ENCODE assay signal across 2 cellular contexts in genomic region chr6:169589293-169589692, GRCh38.
TF ChIP-seq lines count a peak whose summit lies in the region.

No MANE protein-coding gene starts in this region.

TF ChIP-seq in GM12878, 131 proteins besides CTCF, POLR2A, EP300 and RAD21 (continued from another document):
- TF ChIP-seq ZBTB40 (IDR thresholded peaks at IDR 0.05; ENCODE audit: borderline replicate concordance), result no peak
- TF ChIP-seq JUNB (IDR thresholded peaks at IDR 0.05), result 0 out of 2 replicates have a peak, but pooled peaks have one; percentile 34
- no peak for TF ChIP-seq SRF (IDR thresholded peaks at IDR 0.05; ENCODE audit: low read depth in 2 of 2, low read length in 2 of 2)
- TF ChIP-seq CREB1 (IDR thresholded peaks at IDR 0.05; ENCODE audit: low read depth), result peak; percentile 83
- no peak for TF ChIP-seq TCF7 (IDR thresholded peaks at IDR 0.05; ENCODE audit: borderline replicate concordance)
- no peak for TF ChIP-seq SMARCA5 (IDR thresholded peaks at IDR 0.05)
- no peak for TF ChIP-seq RB1 (IDR thresholded peaks at IDR 0.05; ENCODE audit: borderline replicate concordance)
- peak; percentile 58 for TF ChIP-seq ATF2 (IDR thresholded peaks at IDR 0.05; ENCODE audit: low read length)
- peak; percentile 86 for TF ChIP-seq RUNX3 (IDR thresholded peaks at IDR 0.05; ENCODE audit: low read length)
- no peak for TF ChIP-seq MEF2B (IDR thresholded peaks at IDR 0.05; ENCODE audit: partially characterized antibody, poor library complexity, severe bottlenecking)
- peak; percentile 58; the same call in 1 of the 2 replicates for TF ChIP-seq CREM (IDR thresholded peaks at IDR 0.05; ENCODE audit: low read depth)
- TF ChIP-seq GABPA (IDR thresholded peaks at IDR 0.05; ENCODE audit: low read depth), result peak; percentile 26; the same call in 1 of the 2 replicates

TF ChIP-seq in GM23338, 12 proteins besides CTCF, POLR2A, EP300 and RAD21 (continued from another document):
- TF ChIP-seq CREB1 (CRISPR knock-in tag; IDR thresholded peaks at IDR 0.05; ENCODE audit: low read depth), result no peak
- no peak for TF ChIP-seq JUNB (IDR thresholded peaks at IDR 0.05; ENCODE audit: unreplicated experiment)
- TF ChIP-seq ZNF114 (CRISPR knock-in tag; IDR thresholded peaks at IDR 0.05), result no peak
- no peak for TF ChIP-seq STAT1 (IDR thresholded peaks at IDR 0.05; ENCODE audit: unreplicated experiment)
- no peak for TF ChIP-seq EZH2 (IDR thresholded peaks at IDR 0.05; ENCODE audit: low read depth, unreplicated experiment)
- TF ChIP-seq POLR2AphosphoS5 (IDR thresholded peaks at IDR 0.05; ENCODE audit: low read depth), result no peak
- no peak for TF ChIP-seq ZNF331 (CRISPR knock-in tag; IDR thresholded peaks at IDR 0.05; ENCODE audit: low read depth)
- no peak for TF ChIP-seq REST (IDR thresholded peaks at IDR 0.05; ENCODE audit: unreplicated experiment)
- no peak for TF ChIP-seq ETS1 (IDR thresholded peaks at IDR 0.05)
- no peak for TF ChIP-seq NANOG (IDR thresholded peaks at IDR 0.05; ENCODE audit: borderline replicate concordance)
TF ChIP-seq in GM23338: peak in this region for 0.
